In genomic region chr7:1502845-1503244, GRCh38 we compare ENCODE assay signal across 2 cellular contexts.
TF ChIP-seq lines count a peak whose summit lies in the region.

No MANE protein-coding gene starts in this region.

TF ChIP-seq in SK-N-SH, 30 proteins besides CTCF, POLR2A, EP300 and RAD21 (continued from another document):
- TF ChIP-seq CHD2 (IDR thresholded peaks at IDR 0.05; ENCODE audit: low read length, partially characterized antibody): no peak
- TF ChIP-seq MAX (IDR thresholded peaks at IDR 0.05; ENCODE audit: low read depth): no peak
- no peak for TF ChIP-seq TCF12 (IDR thresholded peaks at IDR 0.05)
- no peak for TF ChIP-seq EZH2phosphoT487 (IDR thresholded peaks at IDR 0.05; ENCODE audit: borderline replicate concordance, low read depth)

TF ChIP-seq in SK-N-SH treated with all-trans-retinoic acid at 6 μM for 48 hours, 23 proteins besides CTCF, POLR2A, EP300 and RAD21:
- TF ChIP-seq CREB5 (CRISPR knock-in tag; IDR thresholded peaks at IDR 0.05; ENCODE audit: low read depth) (no peak), TCF4 (CRISPR knock-in tag; IDR thresholded peaks at IDR 0.05; ENCODE audit: borderline replicate concordance) (no peak), TSHZ2 (CRISPR knock-in tag; IDR thresholded peaks at IDR 0.05) (no peak), ZC3H10 (CRISPR knock-in tag; IDR thresholded peaks at IDR 0.05) (no peak), ESRRG (CRISPR knock-in tag; IDR thresholded peaks at IDR 0.05) (no peak), CSRNP3 (CRISPR knock-in tag; IDR thresholded peaks at IDR 0.05) (no peak), BACH2 (CRISPR knock-in tag; IDR thresholded peaks at IDR 0.05; ENCODE audit: borderline replicate concordance) (no peak), ZFP3 (CRISPR knock-in tag; IDR thresholded peaks at IDR 0.05) (no peak), ARNTL (CRISPR knock-in tag; IDR thresholded peaks at IDR 0.05; ENCODE audit: borderline replicate concordance, low read depth) (no peak), SNAI2 (CRISPR knock-in tag; IDR thresholded peaks at IDR 0.05) (no peak), ISL1 (CRISPR knock-in tag; IDR thresholded peaks at IDR 0.05) (no peak)
